Comparison of ENCODE assay signal across 11 cellular contexts in genomic region chr17:74011963-74012362, GRCh38.
A peak's percentile ranks its signal among the peaks of the same experiment; 100 is the strongest.
DNase-seq lines count a peak whose midpoint lies in the region; FAIRE-seq and TF ChIP-seq lines count a peak whose summit lies in the region.
"Had no signal": no experiment of that assay in that cellular context is flagged by ENCODE, and none has a peak within 500 bp of the region (broad histone marks: within the 10 kb centered on the region; RNA-seq: fewer than 3 reads in every experiment).

No MANE protein-coding gene starts in this region.

- H3K27me3 Mint-ChIP-seq in glutamatergic neuron (ENCODE audit: unreplicated experiment), result peaks cover 32% of the 10 kb centered on the region

- H3K27ac Mint-ChIP-seq in glutamatergic neuron (ENCODE audit: unreplicated experiment), result peak overlapping the region; percentile 93
- H3K27ac Mint-ChIP-seq: dendritic cell treated with granulocyte-macrophage colony-stimulating factor and Interleukin-4, amounts not matched to agents 40 ng/mL and 50 ng/mL, for 4 days had no signal

- no peak for TF ChIP-seq CTCF in glutamatergic neuron (IDR thresholded peaks at IDR 0.05; ENCODE audit: partially characterized antibody, unreplicated experiment)

- peaks cover 74% of the 10 kb centered on the region for H3K4me1 Mint-ChIP-seq in glutamatergic neuron (ENCODE audit: low read depth, unreplicated experiment)

- peak overlapping the region; percentile 31 for H3K4me3 Mint-ChIP-seq in glutamatergic neuron (ENCODE audit: unreplicated experiment)
- H3K4me3 Mint-ChIP-seq: dendritic cell treated with granulocyte-macrophage colony-stimulating factor and Interleukin-4, amounts not matched to agents 40 ng/mL and 50 ng/mL, for 4 days had no signal

- H3K36me3 Mint-ChIP-seq in glutamatergic neuron (ENCODE audit: unreplicated experiment), result no peaks in the 10 kb centered on the region

- DNase-seq in COR-L47 (lab: John Stamatoyannopoulos, UW), result peak; percentile 82
- peak; percentile 85 for DNase-seq in NCI-H146 (lab: John Stamatoyannopoulos, UW)
- DNase-seq in NCI-H524 treated with DMSO at 0.1 percent for 48 hours (lab: John Stamatoyannopoulos, UW), result peak; percentile 100
- peak; percentile 84 for DNase-seq in glutamatergic neuron
- DNase-seq in iPS-NIHi11 (ENCODE audit: low spot score), result no peak
- no peak for DNase-seq in amniotic stem cell (lab: John Stamatoyannopoulos, UW)
- no peak for DNase-seq in GM19239 (ENCODE audit: insufficient read length, low spot score)
- no peak for DNase-seq in NOMO-1 treated with dmso at 0.1 percent for 144 hours (lab: John Stamatoyannopoulos, UW; ENCODE audit: unreplicated experiment)

- peaks cover 32% of the 10 kb centered on the region for H3K9me3 Mint-ChIP-seq in glutamatergic neuron (ENCODE audit: unreplicated experiment)
- H3K9me3 Mint-ChIP-seq: dendritic cell treated with granulocyte-macrophage colony-stimulating factor and Interleukin-4, amounts not matched to agents 40 ng/mL and 50 ng/mL, for 4 days had no signal

- no peak for FAIRE-seq in GM19239 (lab: Jason Lieb, UNC)
- FAIRE-seq: keratinocyte, TTC549 had no signal

Comparison
In these comparisons a context has a peak if more than half of its experiments do, and no peak if none do; other contexts are left out.
1. DNase-seq: peak in COR-L47 (single experiment), NCI-H146 (single experiment), NCI-H524 treated with DMSO at 0.1 percent for 48 hours (single experiment) and glutamatergic neuron (single experiment); none in iPS-NIHi11 (single experiment), amniotic stem cell (single experiment), GM19239 (single experiment) and NOMO-1 treated with dmso at 0.1 percent for 144 hours (single experiment).